In the genomic region with DNA sequence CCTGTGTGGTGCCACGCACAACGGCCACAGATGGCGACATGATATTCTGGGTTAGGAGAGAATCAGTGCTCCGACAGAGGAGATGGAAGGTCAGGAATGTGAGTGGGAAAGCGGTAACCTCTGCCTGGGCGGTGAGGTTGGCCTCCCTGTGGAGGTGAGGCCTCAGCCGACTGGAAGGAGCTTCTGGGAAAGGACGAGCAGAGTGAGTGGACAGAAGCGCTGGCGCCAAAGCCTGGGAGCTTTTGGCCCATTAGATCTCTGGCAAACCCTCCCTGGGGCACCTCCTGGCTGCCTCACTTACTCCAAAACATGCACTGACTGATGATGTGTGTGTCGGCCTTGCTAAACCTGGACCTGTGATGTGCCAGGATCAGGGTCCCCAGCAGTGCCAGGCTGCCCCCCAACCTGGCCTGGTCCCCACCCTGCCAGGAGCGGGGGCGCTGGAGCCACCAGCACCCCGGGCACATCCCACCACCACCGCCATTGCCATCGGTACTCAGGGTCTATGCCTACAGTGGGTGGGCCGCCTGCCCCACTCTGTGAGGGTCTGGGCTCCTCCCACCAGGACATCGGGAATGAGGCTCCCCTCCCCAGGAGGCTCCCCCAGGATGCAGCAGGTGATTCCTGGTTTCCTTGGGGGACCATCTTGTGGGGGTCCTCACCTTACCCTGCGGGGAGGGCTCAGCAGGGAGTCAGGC, we compare ENCODE assay signal across 22 cellular contexts. TPM values are rescaled to one million over a fixed set of nuclear protein-coding genes. Genes with fewer than 3 reads are reported as not detected.
DNase-seq lines count a peak whose midpoint lies in the region; ATAC-seq and TF ChIP-seq lines count a peak whose summit lies in the region.
"Had no signal": no experiment of that assay in that cellular context is flagged by ENCODE, and none has a peak within 500 bp of the region (broad histone marks: within the 10 kb centered on the region; RNA-seq: fewer than 3 reads in every experiment).

No MANE protein-coding gene starts in this region.

- ATAC-seq in Right ventricle myocardium inferior, result no peak
- ATAC-seq in left cardiac atrium, result no peak
- ATAC-seq: GM12878, GM23338, HCT116 had no signal

- peaks cover 17% of the 10 kb centered on the region for H3K4me1 Mint-ChIP-seq in glutamatergic neuron (ENCODE audit: low read depth, unreplicated experiment)

- peak; percentile 11 for DNase-seq in Right ventricle myocardium inferior (ENCODE audit: missing footprints)
- DNase-seq in left cardiac atrium, result no peak
- DNase-seq in cerebellar cortex (ENCODE audit: low spot score), result peak; percentile 66
- DNase-seq in glutamatergic neuron, result no peak
- DNase-seq in BE2C, result no peak
- no peak for DNase-seq in NCI-H82 treated with DMSO at 0.1 percent for 48 hours (lab: John Stamatoyannopoulos, UW; ENCODE audit: unreplicated experiment)
- no peak for DNase-seq in NCI-H526 treated with DMSO at 0.1 percent for 48 hours (lab: John Stamatoyannopoulos, UW)
- DNase-seq: AML-193; CD4-positive, alpha-beta T cell; DMS153; NCI-H1092 treated with DMSO at 0.1 percent for 48 hours; NCI-H2171 treated with DMSO at 0.1 percent for 48 hours; NCI-H748 treated with DMSO at 0.1 percent for 48 hours; PC-9; SJCRH30 had no signal

- TF ChIP-seq CTCF in glutamatergic neuron (IDR thresholded peaks at IDR 0.05; ENCODE audit: partially characterized antibody, unreplicated experiment) (no peak), BE2C (IDR thresholded peaks at IDR 0.05; ENCODE audit: low read depth, low read length) (no peak)

- no peaks in the 10 kb centered on the region for H3K27me3 ChIP-seq in BE2C
- H3K27me3 ChIP-seq: SJCRH30 had no signal

- intact Hi-C loops in Right ventricle myocardium inferior (cut with DNase I) (no loop called here), left cardiac atrium (cut with DNase I) (no loop called here)

- H3K4me3 Mint-ChIP-seq in glutamatergic neuron (ENCODE audit: unreplicated experiment), result no peak overlapping the region
- H3K4me3 Mint-ChIP-seq: CD4-positive, alpha-beta T cell; GM23338 had no signal

- H3K27me3 Mint-ChIP-seq in glutamatergic neuron (ENCODE audit: unreplicated experiment), result peaks cover 18% of the 10 kb centered on the region

- no peaks in the 10 kb centered on the region for H3K36me3 Mint-ChIP-seq in glutamatergic neuron (ENCODE audit: unreplicated experiment)

- peak overlapping the region; percentile 55 for H3K27ac ChIP-seq in temporal lobe (ENCODE audit: low read depth, low read length)
- H3K27ac ChIP-seq: 22Rv1, PC-9, RWPE1, SJCRH30 had no signal

- H3K4me3 ChIP-seq in BE2C (ENCODE audit: low read depth, low read length), result no peak overlapping the region
- H3K4me3 ChIP-seq: GM12878, GM23338, PC-9, SJCRH30 had no signal

- no peaks in the 10 kb centered on the region for H3K9me3 ChIP-seq in BE2C
- H3K9me3 ChIP-seq: SJCRH30 had no signal

- H3K27ac Mint-ChIP-seq in glutamatergic neuron (ENCODE audit: unreplicated experiment), result peak overlapping the region; percentile 6
- H3K27ac Mint-ChIP-seq: CD4-positive, alpha-beta T cell; GM23338 had no signal

- H3K36me3 ChIP-seq in BE2C, result no peaks in the 10 kb centered on the region
- H3K36me3 ChIP-seq: SJCRH30 had no signal

- H3K9me3 Mint-ChIP-seq in glutamatergic neuron (ENCODE audit: unreplicated experiment), result peaks cover 15% of the 10 kb centered on the region
- H3K9me3 Mint-ChIP-seq: CD4-positive, alpha-beta T cell; GM23338 had no signal

- no peaks in the 10 kb centered on the region for H3K4me1 ChIP-seq in BE2C
- H3K4me1 ChIP-seq: SJCRH30 had no signal

RNA-seq across cellular contexts. Expression of gene RASGEF1A, which starts 51.0 kb away (rescaled TPM):
- total RNA-seq in Right ventricle myocardium inferior (1.4 TPM), left cardiac atrium (1 to 10 TPM; 1.4 to 2.0 TPM), glutamatergic neuron (ENCODE audit: unreplicated experiment) (5.7 TPM), temporal lobe (12.5 TPM)
- polyA plus RNA-seq in BE2C (2012; ENCODE audit: insufficient read depth, insufficient read length, low read depth), result 0.25 TPM
- total RNA-seq: LHCN-M2, SJCRH30 had no signal

Comparison
In these comparisons a context has a peak if more than half of its experiments do, and no peak if none do; other contexts are left out.
1. DNase-seq: peak in Right ventricle myocardium inferior (single experiment) and cerebellar cortex (single experiment); none in left cardiac atrium (single experiment), glutamatergic neuron (single experiment), BE2C (single experiment), NCI-H82 treated with DMSO at 0.1 percent for 48 hours (single experiment) and NCI-H526 treated with DMSO at 0.1 percent for 48 hours (single experiment).